ENCODE assay signal across 8 cellular contexts in genomic region chr10:21517983-21518628, GRCh38. TPM values are rescaled to one million over a fixed set of nuclear protein-coding genes. Genes with fewer than 3 reads are reported as not detected.
DNase-seq lines count a peak whose midpoint lies in the region; ATAC-seq and TF ChIP-seq lines count a peak whose summit lies in the region.

No MANE protein-coding gene starts in this region.

- TF ChIP-seq CTCF in right atrium auricular region (IDR thresholded peaks at IDR 0.05): no peak
- no peak for TF ChIP-seq CTCF in omental fat pad (IDR thresholded peaks at IDR 0.05)

- peaks cover 0 to 31% of the 10 kb centered on the region in 2 donors for H3K4me1 ChIP-seq in right atrium auricular region

- no peaks in the 10 kb centered on the region for H3K9me3 Mint-ChIP-seq in activated T-helper 1 cell treated with anti-CD3 and anti-CD28 coated beads, Interleukin-12 subunit alpha, Interleukin-12 subunit beta, Interleukin-2, Interleukin-4 antibody, amounts not matched to agents 30 ng/mL and 10 ng/mL and 1 ng/mL, durations not matched to agents 14 hours and 24 hours and 36 hours

- H3K27me3 ChIP-seq in right atrium auricular region: no peaks in the 10 kb centered on the region

- no peaks in the 10 kb centered on the region for H3K9me3 ChIP-seq in right atrium auricular region

- peak overlapping the region; percentile 88 for H3K4me3 Mint-ChIP-seq in activated T-helper 1 cell treated with anti-CD3 and anti-CD28 coated beads, Interleukin-12 subunit alpha, Interleukin-12 subunit beta, Interleukin-2, Interleukin-4 antibody, amounts not matched to agents 30 ng/mL and 10 ng/mL and 1 ng/mL, durations not matched to agents 14 hours and 24 hours and 36 hours

- H3K4me3 ChIP-seq in right atrium auricular region: peak overlapping the region; percentile 60 to 64
- peak overlapping the region; percentile 46 to 65 (median 56) for H3K4me3 ChIP-seq in skin epidermis

- no peaks in the 10 kb centered on the region for H3K36me3 ChIP-seq in right atrium auricular region

- H3K4me1 Mint-ChIP-seq in activated T-helper 1 cell treated with anti-CD3 and anti-CD28 coated beads, Interleukin-12 subunit alpha, Interleukin-12 subunit beta, Interleukin-2, Interleukin-4 antibody, amounts not matched to agents 30 ng/mL and 10 ng/mL and 1 ng/mL, durations not matched to agents 14 hours and 24 hours and 36 hours (ENCODE audit: low read depth): peaks cover 47% of the 10 kb centered on the region

- no peak for ATAC-seq in omental fat pad (ENCODE audit: low FRiP score)
- ATAC-seq in HG02623 (IDR thresholded peaks at IDR 0.05; ENCODE audit: unreplicated experiment): no peak
- no peak for ATAC-seq in HG02798 (IDR thresholded peaks at IDR 0.05; ENCODE audit: poor library complexity, unreplicated experiment)

- DNase-seq in EL (peak; percentile 44), NCI-H1694 treated with DMSO at 0.1 percent for 48 hours (lab: John Stamatoyannopoulos, UW) (peak; percentile 83), right atrium auricular region (ENCODE audit: low spot score) (no peak), omental fat pad (ENCODE audit: low spot score) (no peak)
- no peak for DNase-seq in activated T-helper 1 cell treated with anti-CD3 and anti-CD28 coated beads, Interleukin-12 subunit alpha, Interleukin-12 subunit beta, Interleukin-2, Interleukin-4 antibody, amounts not matched to agents 30 ng/mL and 10 ng/mL and 1 ng/mL, durations not matched to agents 14 hours and 24 hours and 36 hours (ENCODE audit: low spot score)

- H3K36me3 Mint-ChIP-seq in activated T-helper 1 cell treated with anti-CD3 and anti-CD28 coated beads, Interleukin-12 subunit alpha, Interleukin-12 subunit beta, Interleukin-2, Interleukin-4 antibody, amounts not matched to agents 30 ng/mL and 10 ng/mL and 1 ng/mL, durations not matched to agents 14 hours and 24 hours and 36 hours (ENCODE audit: low read depth): peaks cover 7% of the 10 kb centered on the region

- intact Hi-C loops in activated T-helper 1 cell treated with anti-CD3 and anti-CD28 coated beads, Interleukin-12 subunit alpha, Interleukin-12 subunit beta, Interleukin-2, Interleukin-4 antibody, amounts not matched to agents 30 ng/mL and 10 ng/mL and 1 ng/mL, durations not matched to agents 14 hours and 24 hours and 36 hours (cut with micrococcal nuclease): loop anchor here (1.0 to 5.0 kb wide), 8 partner anchors 7 to 1579 kb away; partner anchors contain the start of genes MSRB2 and SKIDA1

- H3K27ac Mint-ChIP-seq in activated T-helper 1 cell treated with anti-CD3 and anti-CD28 coated beads, Interleukin-12 subunit alpha, Interleukin-12 subunit beta, Interleukin-2, Interleukin-4 antibody, amounts not matched to agents 30 ng/mL and 10 ng/mL and 1 ng/mL, durations not matched to agents 14 hours and 24 hours and 36 hours: peak overlapping the region; percentile 49

- peaks cover 66% of the 10 kb centered on the region for H3K27me3 Mint-ChIP-seq in activated T-helper 1 cell treated with anti-CD3 and anti-CD28 coated beads, Interleukin-12 subunit alpha, Interleukin-12 subunit beta, Interleukin-2, Interleukin-4 antibody, amounts not matched to agents 30 ng/mL and 10 ng/mL and 1 ng/mL, durations not matched to agents 14 hours and 24 hours and 36 hours (ENCODE audit: insufficient read depth)

- H3K27ac ChIP-seq in right atrium auricular region (peak overlapping the region; percentile 80 to 81), skin epidermis (peak overlapping the region in 20 of 21 experiments; percentile 52 to 92 (median 72))

RNA-seq across cellular contexts. Expression of gene SKIDA1, which starts 7.4 kb away (rescaled TPM):
- total RNA-seq in activated T-helper 1 cell treated with anti-CD3 and anti-CD28 coated beads, Interleukin-12 subunit alpha, Interleukin-12 subunit beta, Interleukin-2, Interleukin-4 antibody, amounts not matched to agents 30 ng/mL and 10 ng/mL and 1 ng/mL, durations not matched to agents 14 hours and 24 hours and 36 hours: 0.05 and 0.15 TPM in 2 replicates
- 1 to 10 TPM; 2.1 to 2.6 TPM for total RNA-seq in right atrium auricular region
- total RNA-seq in omental fat pad: 1 to 10 TPM in 2 of 4 donors, under 1 TPM in 2; 0.36 to 1.4 (median 0.77) TPM

RNA-seq across cellular contexts. Expression of gene MLLT10, which starts 15.9 kb away (rescaled TPM):
- 40.9 and 43.1 TPM in 2 replicates for total RNA-seq in activated T-helper 1 cell treated with anti-CD3 and anti-CD28 coated beads, Interleukin-12 subunit alpha, Interleukin-12 subunit beta, Interleukin-2, Interleukin-4 antibody, amounts not matched to agents 30 ng/mL and 10 ng/mL and 1 ng/mL, durations not matched to agents 14 hours and 24 hours and 36 hours
- total RNA-seq in right atrium auricular region (10 to 100 TPM; 18.8 to 27.2 TPM), omental fat pad (10 to 100 TPM; 33.4 to 58.1 (median 43.6) TPM)

Comparison
In these comparisons a context has a peak if more than half of its experiments do, and no peak if none do; other contexts are left out.
1. DNase-seq: peak in EL (single experiment) and NCI-H1694 treated with DMSO at 0.1 percent for 48 hours (single experiment); none in activated T-helper 1 cell treated with anti-CD3 and anti-CD28 coated beads, Interleukin-12 subunit alpha, Interleukin-12 subunit beta, Interleukin-2, Interleukin-4 antibody, amounts not matched to agents 30 ng/mL and 10 ng/mL and 1 ng/mL, durations not matched to agents 14 hours and 24 hours and 36 hours (single experiment), right atrium auricular region (single experiment) and omental fat pad (single experiment).